ENCODE assay signal across 24 cellular contexts in genomic region chr2:106091219-106091618, GRCh38.
"Had no signal": no experiment of that assay in that cellular context is flagged by ENCODE, and none has a peak within 500 bp of the region (broad histone marks: within the 10 kb centered on the region; RNA-seq: fewer than 3 reads in every experiment).

No MANE protein-coding gene starts in this region.

- H3K4me1 Mint-ChIP-seq: neural crest cell had no signal

- H3K4me1 ChIP-seq: body of pancreas, lower lobe of right lung, sigmoid colon, SJSA1, thyroid gland, upper lobe of right lung had no signal

- H3K27me3 Mint-ChIP-seq: dendritic cell treated with granulocyte-macrophage colony-stimulating factor and Interleukin-4, amounts not matched to agents 40 ng/mL and 50 ng/mL, for 4 days had no signal

- ATAC-seq: body of pancreas, heart right ventricle, lower lobe of right lung, mucosa of descending colon, upper lobe of right lung had no signal

- H3K9me3 Mint-ChIP-seq: dendritic cell treated with granulocyte-macrophage colony-stimulating factor and Interleukin-4, amounts not matched to agents 40 ng/mL and 50 ng/mL, for 4 days had no signal

- DNase-seq: activated CD4-positive, alpha-beta T cell treated with anti-CD3 and anti-CD28 coated beads, Interleukin-2, amount 50 U/mL, for 1 hour; activated T-cell treated with anti-CD3 and anti-CD28 coated beads for 4 hours; anterior cingulate cortex; body of pancreas; effector CD4-positive, alpha-beta T cell; foreskin fibroblast; heart right ventricle; kidney; lower lobe of right lung; mesendoderm; mucosa of descending colon; sigmoid colon; stimulated activated CD4-positive, alpha-beta T cell treated with anti-CD3 and anti-CD28 coated beads, Interleukin-15, amount 100 ng/mL, for 24 hours; stimulated activated CD4-positive, alpha-beta T cell treated with anti-CD3 and anti-CD28 coated beads, Interleukin-2, amount 100 ng/mL, for 48 hours; stimulated activated naive CD4-positive, alpha-beta T cell treated with Interleukin-2 at 50 U/mL for 16 hours; substantia nigra; thyroid gland; upper lobe of right lung had no signal

- H3K27ac Mint-ChIP-seq: dendritic cell treated with granulocyte-macrophage colony-stimulating factor and Interleukin-4, amounts not matched to agents 40 ng/mL and 50 ng/mL, for 4 days had no signal

- H3K36me3 ChIP-seq: cardiac muscle cell, thyroid gland had no signal

- H3K27me3 ChIP-seq: body of pancreas, cardiac muscle cell, heart right ventricle, sigmoid colon, SJSA1, thyroid gland, upper lobe of right lung had no signal

- H3K9me3 ChIP-seq: body of pancreas, heart right ventricle, lower lobe of right lung, mucosa of descending colon, sigmoid colon, SJSA1, thyroid gland, upper lobe of right lung had no signal

- H3K4me3 ChIP-seq: body of pancreas, cardiac muscle cell, heart right ventricle, lower lobe of right lung, mucosa of descending colon, sigmoid colon, SJSA1, smooth muscle cell, thyroid gland, upper lobe of right lung had no signal

- H3K4me3 Mint-ChIP-seq: dendritic cell treated with granulocyte-macrophage colony-stimulating factor and Interleukin-4, amounts not matched to agents 40 ng/mL and 50 ng/mL, for 4 days; neural crest cell had no signal

- H3K27ac ChIP-seq: body of pancreas, cardiac muscle cell, heart right ventricle, lower lobe of right lung, sigmoid colon, SJSA1, thyroid gland, upper lobe of right lung, VCaP had no signal
